10 cellular contexts compared by ENCODE assay signal in the genomic region with DNA sequence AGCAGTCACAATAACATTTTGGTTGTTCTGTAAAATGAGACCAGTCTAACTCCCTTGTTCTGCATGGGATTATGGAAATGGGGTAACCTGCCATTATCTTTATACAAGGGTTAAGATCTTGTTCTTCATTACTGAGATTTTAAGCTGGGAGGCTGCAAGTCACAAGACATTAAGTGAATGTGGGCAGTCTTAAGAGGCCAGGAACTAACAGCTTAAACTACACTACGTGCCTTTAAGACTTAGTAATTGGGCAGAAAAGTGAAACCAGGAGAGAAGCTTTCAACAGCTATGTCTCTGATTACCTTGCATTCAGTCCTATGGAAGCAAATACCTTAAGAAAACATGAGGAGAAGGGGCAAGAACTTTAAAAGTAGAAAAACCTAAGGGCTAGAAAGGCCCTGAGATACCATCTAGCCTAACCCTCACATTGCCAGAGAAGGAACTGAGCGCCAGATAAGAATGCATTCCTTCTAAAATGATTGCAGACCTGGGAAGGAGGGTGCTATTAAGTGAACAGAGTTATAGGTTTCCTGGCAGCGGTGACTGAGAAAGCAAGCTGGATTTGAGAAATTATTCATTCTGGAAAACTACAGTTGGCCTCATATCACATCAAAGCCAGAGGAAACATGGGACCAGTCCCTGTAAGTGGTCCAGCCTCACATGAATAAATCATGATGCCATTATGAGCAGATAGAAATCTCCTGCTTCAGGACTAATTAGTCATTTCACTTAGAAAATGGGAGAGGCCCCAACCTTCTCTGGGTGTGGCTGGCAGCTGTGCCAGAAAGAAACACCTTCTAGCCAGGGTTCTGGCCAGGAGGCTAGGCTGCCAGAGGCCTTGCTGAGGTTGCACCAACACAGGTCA. TPM values are rescaled to one million over a fixed set of nuclear protein-coding genes. Genes with fewer than 3 reads are reported as not detected.
DNase-seq lines count a peak whose midpoint lies in the region; ATAC-seq, FAIRE-seq and TF ChIP-seq lines count a peak whose summit lies in the region.
"Had no signal": no experiment of that assay in that cellular context is flagged by ENCODE, and none has a peak within 500 bp of the region (broad histone marks: within the 10 kb centered on the region; RNA-seq: fewer than 3 reads in every experiment).

No MANE protein-coding gene starts in this region.

- H3K4me3 ChIP-seq in A549 (no peak overlapping the region), muscle layer of duodenum (ENCODE audit: low read depth in 1 of 2, low read length in 2 of 2) (no peak overlapping the region), right lobe of liver (no peak overlapping the region)

- no peak for DNase-seq in A549 (ENCODE audit: low read depth in 1 of 2, low spot score in 1 of 2)
- DNase-seq in DMS 273 treated with DMSO at 0.1 percent for 48 hours (lab: John Stamatoyannopoulos, UW): peak; percentile 36
- peak; percentile 32 for DNase-seq in astrocyte of the hippocampus (ENCODE audit: low read depth, low spot score)
- no peak for DNase-seq in right lobe of liver
- DNase-seq: Kasumi-1 had no signal

- H3K36me3 ChIP-seq in muscle layer of duodenum (ENCODE audit: control insufficient read depth in 1 of 2, insufficient read depth in 2 of 2, low read length in 2 of 2): no peaks in the 10 kb centered on the region
- H3K36me3 ChIP-seq in right lobe of liver: no peaks in the 10 kb centered on the region

- 91% methylated on average over 3 of the region's 3 CpGs for WGBS in A549 (ENCODE audit: missing lambda C conversion rate)
- 72% methylated on average over 3 of the region's 3 CpGs for WGBS in right lobe of liver (ENCODE audit: insufficient coverage, low coverage, low lambda C conversion rate, missing lambda C conversion rate)

- H3K27me3 ChIP-seq in muscle layer of duodenum (ENCODE audit: low read depth, low read length) (no peaks in the 10 kb centered on the region), right lobe of liver (no peaks in the 10 kb centered on the region)

- FAIRE-seq in A549 (lab: Jason Lieb, UNC): no peak
- FAIRE-seq: colon had no signal

- 0 out of 6 replicates have a peak overlapping the region, but pooled peaks of 1 of the 2 experiments have one; percentile 12 for H3K27ac ChIP-seq in A549
- peak overlapping the region; percentile 61 for H3K27ac ChIP-seq in muscle layer of duodenum (ENCODE audit: low read length)
- H3K27ac ChIP-seq in right lobe of liver: no peak overlapping the region

- no peak for TF ChIP-seq RAD21 in A549 (conservative IDR thresholded peaks at IDR 0.05 in 1 of 2, IDR thresholded peaks at IDR 0.05 in 1 of 2)

- no peak for TF ChIP-seq EP300 in A549 (IDR thresholded peaks at IDR 0.05)

- CTCF ChIA-PET in A549 (lab: Yijun Ruan, JAX): interaction anchor here (1.0 to 2.6 kb wide), 3 partner anchors 20 to 68 kb away, joined by 3 to 15 read pairs (median 4); partner anchors contain the start of gene DAPK2

- peaks cover 48% of the 10 kb centered on the region for H3K4me1 ChIP-seq in A549
- peaks cover 0 to under 1% of the 10 kb centered on the region in 2 donors for H3K4me1 ChIP-seq in muscle layer of duodenum (ENCODE audit: control insufficient read depth in 1 of 2, insufficient read depth in 2 of 2, low read length in 2 of 2)
- peaks cover 0 to 25% (median 5%) of the 10 kb centered on the region in 4 donors for H3K4me1 ChIP-seq in right lobe of liver

- TF ChIP-seq CTCF in A549 (IDR thresholded peaks at IDR 0.05) (no peak), right lobe of liver (IDR thresholded peaks at IDR 0.05) (no peak)

- ATAC-seq in A549 (no peak), HG03025 (IDR thresholded peaks at IDR 0.05; ENCODE audit: low FRiP score, unreplicated experiment) (no peak), GM19328 (IDR thresholded peaks at IDR 0.05; ENCODE audit: unreplicated experiment) (no peak), GM19467 (IDR thresholded peaks at IDR 0.05; ENCODE audit: unreplicated experiment) (no peak), right lobe of liver (no peak)

- POLR2A ChIA-PET in A549 (lab: Yijun Ruan, JAX): no interaction called here

- H3K4me2 ChIP-seq in A549: peak overlapping the region; percentile 4; the same call in 1 of the 3 replicates

- intact Hi-C loops in right lobe of liver (cut with DNase I): no loop called here

- no peak for TF ChIP-seq POLR2A in A549 (IDR thresholded peaks at IDR 0.05; ENCODE audit: low read length)
- no peak for TF ChIP-seq POLR2A in right lobe of liver (IDR thresholded peaks at IDR 0.05)

- H3K9me3 ChIP-seq in A549 (no peaks in the 10 kb centered on the region), muscle layer of duodenum (ENCODE audit: control insufficient read depth in 1 of 2, low read length in 2 of 2) (no peaks in the 10 kb centered on the region), right lobe of liver (no peaks in the 10 kb centered on the region)

TF ChIP-seq in A549, 52 proteins besides CTCF, POLR2A, EP300 and RAD21:
- TF ChIP-seq MAFK (IDR thresholded peaks at IDR 0.05; ENCODE audit: partially characterized antibody) (no peak), MAZ (IDR thresholded peaks at IDR 0.05; ENCODE audit: borderline replicate concordance, low read depth, low read length) (no peak), RCOR1 (IDR thresholded peaks at IDR 0.05; ENCODE audit: low read depth, low read length) (no peak), HDAC2 (IDR thresholded peaks at IDR 0.05) (no peak), ZFP36 (IDR thresholded peaks at IDR 0.05; ENCODE audit: borderline replicate concordance, partially characterized antibody) (no peak), PHF8 (IDR thresholded peaks at IDR 0.05; ENCODE audit: borderline replicate concordance, low read depth) (no peak)

RNA-seq across cellular contexts. Expression of gene DAPK2, which starts 32.9 kb away (rescaled TPM):
- polyA plus RNA-seq in A549 (2011; rRNA removed) (4.2 and 4.8 TPM in 2 replicates), A549 (2017; fragmentation: RNase III; extraction: RNeasy Plus Mini Kit Qiagen cat#74134 plus additional on column Dnase treatment) (3.1 to 4.3 TPM (median 3.4 TPM) in 3 replicates)
- polyA plus RNA-seq in A549 (2012; cell fraction: cytosol; rRNA removed): 4.5 and 5.5 TPM in 2 replicates
- 7.6 and 9.2 TPM in 2 replicates for polyA plus RNA-seq in A549 (2012; cell fraction: nucleus; rRNA removed)
- polyA minus RNA-seq in A549 (2011; rRNA and poly(A)+ RNA removed): 3.4 and 4.8 TPM in 2 replicates
- 10 to 100 TPM in 1 of 6 experiments, 1 to 10 TPM in 5; 1.5 to 11.5 (median 4.7) TPM for total RNA-seq in right lobe of liver

Comparison
In these comparisons a context has a peak if more than half of its experiments do, and no peak if none do; other contexts are left out.
1. DNase-seq: peak in DMS 273 treated with DMSO at 0.1 percent for 48 hours (single experiment) and astrocyte of the hippocampus (single experiment); none in A549 (0 of 2) and right lobe of liver (0 of 3).